In genomic region chr1:112904831-112905227, GRCh38 we compare ENCODE assay signal across 13 cellular contexts. TPM values are rescaled to one million over a fixed set of nuclear protein-coding genes. Genes with fewer than 3 reads are reported as not detected.
A peak's percentile ranks its signal among the peaks of the same experiment; 100 is the strongest.
DNase-seq lines count a peak whose midpoint lies in the region; ATAC-seq, FAIRE-seq and TF ChIP-seq lines count a peak whose summit lies in the region.
"Had no signal": no experiment of that assay in that cellular context is flagged by ENCODE, and none has a peak within 500 bp of the region (broad histone marks: within the 10 kb centered on the region; RNA-seq: fewer than 3 reads in every experiment).

No MANE protein-coding gene starts in this region.

- H3K27ac ChIP-seq in HUES64 (ENCODE audit: low read depth, low read length) (peak overlapping the region; percentile 71), astrocyte (ENCODE audit: low read depth, low read length) (no peak overlapping the region), layer of hippocampus (ENCODE audit: low read depth, low read length) (peak overlapping the region; percentile 72), small intestine (ENCODE audit: low read depth in 1 of 2, low read length in 1 of 2) (peak overlapping the region; percentile 67 to 75)

- H3K9me3 ChIP-seq in HUES64 (ENCODE audit: insufficient read depth, low read depth, low read length): 0 out of 2 replicates have a peak, but pooled peaks cover under 1% of the 10 kb centered on the region
- no peaks in the 10 kb centered on the region for H3K9me3 ChIP-seq in astrocyte (ENCODE audit: insufficient read depth, low read depth, low read length)
- H3K9me3 ChIP-seq in small intestine (ENCODE audit: control insufficient read depth, low read depth): no peaks in the 10 kb centered on the region
- H3K9me3 ChIP-seq: body of pancreas had no signal

- H3K27ac Mint-ChIP-seq in astrocyte (ENCODE audit: unreplicated experiment): no peak overlapping the region

- no peaks in the 10 kb centered on the region for H4K20me1 ChIP-seq in astrocyte (ENCODE audit: insufficient read depth, low read length)

- H3K4me3 Mint-ChIP-seq in astrocyte (ENCODE audit: unreplicated experiment): peak overlapping the region; percentile 6
- H3K4me3 Mint-ChIP-seq: activated T-cell treated with anti-CD3 and anti-CD28 coated beads, Interleukin-2, amount 50 U/mL, for 4 hours had no signal

- no peaks in the 10 kb centered on the region for H3K27me3 Mint-ChIP-seq in astrocyte (ENCODE audit: low read depth, unreplicated experiment)

- H3K9me3 Mint-ChIP-seq in astrocyte (ENCODE audit: unreplicated experiment): no peaks in the 10 kb centered on the region
- H3K9me3 Mint-ChIP-seq: activated T-cell treated with anti-CD3 and anti-CD28 coated beads, Interleukin-2, amount 50 U/mL, for 4 hours had no signal

- H3K27me3 ChIP-seq in HUES64 (ENCODE audit: insufficient read depth, low read length) (no peaks in the 10 kb centered on the region), astrocyte (ENCODE audit: insufficient read depth, low read length) (no peaks in the 10 kb centered on the region), layer of hippocampus (ENCODE audit: control insufficient read depth, insufficient read depth, low read length) (no peaks in the 10 kb centered on the region), small intestine (ENCODE audit: control insufficient read depth in 2 of 2, insufficient read depth in 2 of 2, low read length in 2 of 2) (no peaks in the 10 kb centered on the region)
- H3K27me3 ChIP-seq: body of pancreas had no signal

- H3K9ac ChIP-seq in HUES64 (ENCODE audit: low read depth, low read length): no peak overlapping the region
- H3K9ac ChIP-seq in astrocyte (ENCODE audit: low read length): no peak overlapping the region

- no peak for DNase-seq in astrocyte (ENCODE audit: low read depth)
- peak; percentile 96 for DNase-seq in small intestine
- no peak for DNase-seq in kidney tubule cell (ENCODE audit: low spot score)
- DNase-seq in iPS-NIHi11 (ENCODE audit: low spot score): no peak
- no peak for DNase-seq in AG08395 (ENCODE audit: low spot score)
- DNase-seq: activated T-cell treated with anti-CD3 and anti-CD28 coated beads, Interleukin-2, amount 50 U/mL, for 4 hours; kidney; occipital lobe; stimulated activated CD4-positive, alpha-beta T cell treated with anti-CD3 and anti-CD28 coated beads, Interleukin-4, amount 100 ng/mL, for 1 hour had no signal

- no peaks in the 10 kb centered on the region for H3K79me2 ChIP-seq in astrocyte (ENCODE audit: insufficient read depth, low read length)

- peaks cover 11% of the 10 kb centered on the region for H3K36me3 Mint-ChIP-seq in astrocyte (ENCODE audit: low read depth, unreplicated experiment)

- peaks cover 35% of the 10 kb centered on the region for H3K4me1 ChIP-seq in HUES64 (ENCODE audit: insufficient read depth, low read length)
- H3K4me1 ChIP-seq in astrocyte (ENCODE audit: insufficient read depth, low read length): peaks cover 17% of the 10 kb centered on the region
- H3K4me1 ChIP-seq in small intestine (ENCODE audit: control insufficient read depth in 2 of 2, insufficient read depth in 1 of 2, low read depth in 1 of 2, low read length in 1 of 2): peaks cover 2 to 9% of the 10 kb centered on the region in 2 donors

- H3K4me2 ChIP-seq in astrocyte (ENCODE audit: low read length): no peak overlapping the region

- ATAC-seq in GM18519 (IDR thresholded peaks at IDR 0.05; ENCODE audit: low FRiP score, unreplicated experiment): no peak
- ATAC-seq: body of pancreas had no signal

- H3K4me3 ChIP-seq in HUES64 (ENCODE audit: low read length) (no peak overlapping the region), astrocyte (ENCODE audit: insufficient read depth, low read depth, low read length) (no peak overlapping the region), small intestine (ENCODE audit: low read depth in 1 of 2, low read length in 2 of 2) (no peak overlapping the region)
- H3K4me3 ChIP-seq: body of pancreas had no signal

- peaks cover 34% of the 10 kb centered on the region for H3K4me1 Mint-ChIP-seq in astrocyte (ENCODE audit: low read depth, unreplicated experiment)

- no peak overlapping the region for H2AFZ ChIP-seq in astrocyte (ENCODE audit: low read depth, low read length)

- no peak for FAIRE-seq in astrocyte (lab: Jason Lieb, UNC)
- FAIRE-seq in small intestine (lab: Jason Lieb, UNC): no peak
- FAIRE-seq: kidney had no signal

- H3K36me3 ChIP-seq in HUES64 (ENCODE audit: insufficient read depth, low read length) (peaks cover 4% of the 10 kb centered on the region; the same call in 1 of the 2 replicates), astrocyte (ENCODE audit: insufficient read depth, low read length) (no peaks in the 10 kb centered on the region), small intestine (ENCODE audit: control insufficient read depth in 2 of 2, insufficient read depth in 2 of 2, low read length in 2 of 2) (peaks cover 0 to 2% of the 10 kb centered on the region in 2 donors)

- no peak for TF ChIP-seq CTCF in astrocyte (IDR thresholded peaks at IDR 0.05; ENCODE audit: insufficient read depth, low read depth, low read length)

- 75% methylated on average over 4 of the region's 4 CpGs for WGBS in HUES64
- 12 to 50% (median 36%) methylated on average over 4 of the region's 4 CpGs for WGBS in small intestine, 3 donors

RNA-seq across cellular contexts. Expression of gene SLC16A1, which starts 51.2 kb away (rescaled TPM):
- 196 TPM for polyA plus RNA-seq in HUES64 (2013, experiment 1 of 2)
- 188 TPM for polyA plus RNA-seq in HUES64 (2013, experiment 2 of 2)
- total RNA-seq in astrocyte: 140 and 153 TPM in 2 replicates
- polyA plus RNA-seq in small intestine: 10 to 100 TPM in 1 of 3 donors, 1 to 10 TPM in 2; 6.8 to 29.9 (median 8.1) TPM
